Comparison of ENCODE assay signal across 1 cellular context in the genomic region with DNA sequence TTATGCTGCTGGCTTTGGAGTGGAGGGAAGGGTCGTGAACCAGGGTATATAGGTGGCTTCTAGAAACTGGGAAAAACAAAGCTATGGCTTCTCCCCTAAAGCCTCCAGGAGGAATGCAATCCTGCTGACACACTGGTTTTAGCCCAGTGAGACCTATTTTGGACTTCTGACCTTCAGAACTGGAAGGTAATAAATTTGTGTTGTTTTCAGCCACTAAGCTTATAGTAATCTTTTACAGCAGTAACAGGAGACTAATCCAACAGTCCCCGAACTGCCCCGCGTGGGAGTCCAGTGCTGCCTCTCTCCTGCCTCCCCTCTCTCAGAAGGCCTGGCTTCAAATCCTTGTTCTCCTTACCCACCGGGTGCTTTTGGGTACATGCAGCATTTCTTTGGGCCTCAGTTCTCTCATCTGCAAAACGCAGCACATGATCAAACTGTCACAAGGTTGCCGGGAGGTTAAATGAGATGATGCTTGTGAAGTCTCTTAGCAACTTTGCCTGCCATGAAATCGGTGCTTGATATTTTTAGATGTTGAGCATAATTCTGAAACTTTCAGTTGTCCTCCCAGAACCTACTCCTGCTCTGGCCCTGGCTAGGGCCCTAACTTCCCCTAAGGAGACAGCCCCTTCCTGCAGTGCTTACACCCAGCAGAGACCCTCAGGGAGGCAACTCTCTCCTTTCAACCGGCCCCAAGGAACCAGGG.
TF ChIP-seq lines count a peak whose summit lies in the region.

No MANE protein-coding gene starts in this region.

TF ChIP-seq in H1, 55 proteins besides CTCF, POLR2A, EP300 and RAD21 (continued from another document):
- TF ChIP-seq TBP (IDR thresholded peaks at IDR 0.05; ENCODE audit: low read depth, low read length) (no peak), BRCA1 (IDR thresholded peaks at IDR 0.05; ENCODE audit: low read depth, low read length) (no peak), SP1 (IDR thresholded peaks at IDR 0.05; ENCODE audit: low read depth, low read length) (no peak), SIN3A (conservative IDR thresholded peaks at IDR 0.05 in 1 of 2, IDR thresholded peaks at IDR 0.05 in 1 of 2; ENCODE audit: low read depth in 1 of 2, low read length in 2 of 2) (no peak), EZH2 (IDR thresholded peaks at IDR 0.05; ENCODE audit: low read depth, low read length, severe bottlenecking) (no peak), ATF2 (IDR thresholded peaks at IDR 0.05; ENCODE audit: low read length) (no peak), MAFK (IDR thresholded peaks at IDR 0.05; ENCODE audit: low read depth, low read length) (no peak), ZNF274 (IDR thresholded peaks at IDR 0.05; ENCODE audit: borderline replicate concordance, extremely low read depth, low read length) (no peak), YY1 (IDR thresholded peaks at IDR 0.05; ENCODE audit: low read depth, low read length) (no peak)
